ENCODE assay signal across 11 cellular contexts in genomic region chr17:39627717-39628516, GRCh38. TPM values are rescaled to one million over a fixed set of nuclear protein-coding genes. Genes with fewer than 3 reads are reported as not detected.
DNase-seq lines count a peak whose midpoint lies in the region; ATAC-seq and TF ChIP-seq lines count a peak whose summit lies in the region.
"Had no signal": no experiment of that assay in that cellular context is flagged by ENCODE, and none has a peak within 500 bp of the region (broad histone marks: within the 10 kb centered on the region; RNA-seq: fewer than 3 reads in every experiment).

No MANE protein-coding gene starts in this region.

- WGBS in heart right ventricle, 2 donors, result 50 to 53% methylated on average over 16 of the region's 16 CpGs
- WGBS in mesenchymal stem cell, result 24% methylated on average over 14 of the region's 16 CpGs

- no peak overlapping the region for H3K9ac ChIP-seq in mesenchymal stem cell (ENCODE audit: low read length)

- peaks cover 0 to 8% of the 10 kb centered on the region in 2 donors for H3K36me3 Mint-ChIP-seq in naive B cell
- H3K36me3 Mint-ChIP-seq in endothelial cell (ENCODE audit: low read depth, unreplicated experiment), result no peaks in the 10 kb centered on the region

- no peak overlapping the region for H2BK15ac ChIP-seq in mesenchymal stem cell (ENCODE audit: low read depth, poor library complexity, severe bottlenecking)

- TF ChIP-seq CTCF in left ventricle myocardium inferior (IDR thresholded peaks at IDR 0.05; ENCODE audit: borderline replicate concordance), result no peak
- TF ChIP-seq CTCF in heart right ventricle (IDR thresholded peaks at IDR 0.05), result no peak
- no peak for TF ChIP-seq CTCF in dorsolateral prefrontal cortex (IDR thresholded peaks at IDR 0.05 in 54 of 56, conservative IDR thresholded peaks at IDR 0.05 in 2 of 56; ENCODE audit: low read depth in 1 of 56, partially characterized antibody in 56 of 56)
- TF ChIP-seq CTCF in vagina (IDR thresholded peaks at IDR 0.05), result no peak
- no peak for TF ChIP-seq CTCF in endothelial cell (IDR thresholded peaks at IDR 0.05; ENCODE audit: unreplicated experiment)

- no peak overlapping the region for H2BK5ac ChIP-seq in mesenchymal stem cell (ENCODE audit: low read depth, low read length, poor library complexity, severe bottlenecking)

- no peak overlapping the region for H4K8ac ChIP-seq in mesenchymal stem cell (ENCODE audit: low read length)

- intact Hi-C loops in left ventricle myocardium inferior (cut with micrococcal nuclease), result no loop called here
- intact Hi-C loops in heart right ventricle (cut with DNase I), result loop anchor here in 1 of 10 donors (10.0 kb wide), 1 partner anchor 47 kb away; no protein-coding TSS in a partner anchor
- intact Hi-C loops in dorsolateral prefrontal cortex (cut with DNase I), result no loop called here
- intact Hi-C loops in vagina (cut with DNase I), result no loop called here

- H3K4me1 ChIP-seq in left ventricle myocardium inferior (peaks cover 19% of the 10 kb centered on the region), heart right ventricle (peaks cover 0 to 25% (median 11%) of the 10 kb centered on the region in 9 donors), vagina (peaks cover 19% of the 10 kb centered on the region), mesenchymal stem cell (ENCODE audit: control insufficient read depth, insufficient read depth, low read depth, low read length) (peaks cover 24% of the 10 kb centered on the region)

- H2AK5ac ChIP-seq in mesenchymal stem cell (ENCODE audit: low read length, severe bottlenecking), result no peak overlapping the region

- H3K27ac ChIP-seq in left ventricle myocardium inferior (replicated peaks), result no peak overlapping the region
- no peak overlapping the region for H3K27ac ChIP-seq in heart right ventricle
- peak overlapping the region in 43 of 59 donors; percentile 43 to 90 (median 76) for H3K27ac ChIP-seq in dorsolateral prefrontal cortex
- H3K27ac ChIP-seq in vagina, result peak overlapping the region; percentile 7
- no peak overlapping the region for H3K27ac ChIP-seq in mesenchymal stem cell (ENCODE audit: low read length, poor library complexity, severe bottlenecking)

- no peak for TF ChIP-seq POLR2A in vagina (IDR thresholded peaks at IDR 0.05)

- H3K27ac Mint-ChIP-seq in naive B cell (no peak overlapping the region), endothelial cell (ENCODE audit: unreplicated experiment) (no peak overlapping the region)
- H3K27ac Mint-ChIP-seq: activated T-cell treated with anti-CD3 and anti-CD28 coated beads, Interleukin-2, amount 50 U/mL, for 24 hours had no signal

- H3K4me3 ChIP-seq in left ventricle myocardium inferior, result peak overlapping the region; percentile 61
- no peak overlapping the region for H3K4me3 ChIP-seq in heart right ventricle
- peak overlapping the region in 58 of 59 donors; percentile 24 to 76 (median 64) for H3K4me3 ChIP-seq in dorsolateral prefrontal cortex
- H3K4me3 ChIP-seq in vagina, result peak overlapping the region; percentile 34 to 42
- peak overlapping the region in 1 of 2 experiments; percentile 9 for H3K4me3 ChIP-seq in mesenchymal stem cell (ENCODE audit: insufficient read depth in 1 of 2, low read depth in 1 of 2, low read length in 2 of 2)

- H3K4me2 ChIP-seq in mesenchymal stem cell (ENCODE audit: low read length, poor library complexity, severe bottlenecking), result no peak overlapping the region

- H2AFZ ChIP-seq in mesenchymal stem cell (ENCODE audit: low read depth, low read length), result no peak overlapping the region

- H2BK120ac ChIP-seq in mesenchymal stem cell (ENCODE audit: low read depth, low read length), result no peak overlapping the region

- H3K4me3 Mint-ChIP-seq in naive B cell, result peak overlapping the region in 7 of 8 donors; percentile 30 to 77 (median 51)
- H3K4me3 Mint-ChIP-seq in endothelial cell (ENCODE audit: unreplicated experiment), result no peak overlapping the region
- H3K4me3 Mint-ChIP-seq: activated T-cell treated with anti-CD3 and anti-CD28 coated beads, Interleukin-2, amount 50 U/mL, for 24 hours had no signal

- H3K9me3 Mint-ChIP-seq in naive B cell, result no peaks in the 10 kb centered on the region
- no peaks in the 10 kb centered on the region for H3K9me3 Mint-ChIP-seq in endothelial cell (ENCODE audit: unreplicated experiment)
- H3K9me3 Mint-ChIP-seq: activated T-cell treated with anti-CD3 and anti-CD28 coated beads, Interleukin-2, amount 50 U/mL, for 24 hours had no signal

- no peak overlapping the region for H3K4ac ChIP-seq in mesenchymal stem cell (ENCODE audit: low read depth in 1 of 2, low read length in 2 of 2)

- peaks cover 24 to 39% (median 31%) of the 10 kb centered on the region in 3 donors for H3K4me1 Mint-ChIP-seq in naive B cell
- H3K4me1 Mint-ChIP-seq in endothelial cell (ENCODE audit: unreplicated experiment), result peaks cover 16% of the 10 kb centered on the region

- H3K9me3 ChIP-seq in left ventricle myocardium inferior (replicated peaks), result no peaks in the 10 kb centered on the region
- H3K9me3 ChIP-seq in heart right ventricle, result no peaks in the 10 kb centered on the region
- no peaks in the 10 kb centered on the region for H3K9me3 ChIP-seq in vagina
- H3K9me3 ChIP-seq in mesenchymal stem cell (ENCODE audit: control insufficient read depth, low read length), result no peaks in the 10 kb centered on the region

- no peak overlapping the region for H4K91ac ChIP-seq in mesenchymal stem cell (ENCODE audit: low read length)

- H3K36me3 ChIP-seq in left ventricle myocardium inferior, result no peaks in the 10 kb centered on the region
- H3K36me3 ChIP-seq in heart right ventricle, result no peaks in the 10 kb centered on the region
- no peaks in the 10 kb centered on the region for H3K36me3 ChIP-seq in vagina
- no peaks in the 10 kb centered on the region for H3K36me3 ChIP-seq in mesenchymal stem cell (ENCODE audit: control insufficient read depth in 1 of 2, insufficient read depth in 2 of 2, low read depth in 1 of 2, low read length in 2 of 2)

- H2BK12ac ChIP-seq in mesenchymal stem cell (ENCODE audit: low read length in 2 of 2), result no peak overlapping the region

- H3K27me3 Mint-ChIP-seq in naive B cell (peaks cover 8 to 68% (median 68%) of the 10 kb centered on the region in 3 donors), endothelial cell (ENCODE audit: unreplicated experiment) (peaks cover 19% of the 10 kb centered on the region)

- ATAC-seq in heart right ventricle (no peak), naive B cell (ENCODE audit: low read depth in 2 of 2) (no peak)

- peaks cover 87% of the 10 kb centered on the region for H3K27me3 ChIP-seq in left ventricle myocardium inferior (ENCODE audit: low read depth)
- H3K27me3 ChIP-seq in heart right ventricle, result peaks cover 17 to 64% (median 54%) of the 10 kb centered on the region in 7 donors
- H3K27me3 ChIP-seq in dorsolateral prefrontal cortex, result peaks cover 0 to 29% (median 4%) of the 10 kb centered on the region in 45 donors
- H3K27me3 ChIP-seq in vagina, result peaks cover 7% of the 10 kb centered on the region
- peaks cover 81 to 86% of the 10 kb centered on the region in 2 experiments for H3K27me3 ChIP-seq in mesenchymal stem cell (ENCODE audit: control insufficient read depth in 1 of 2, insufficient read depth in 1 of 2, low read length in 2 of 2)

- H3K23ac ChIP-seq in mesenchymal stem cell (ENCODE audit: low read length in 2 of 2), result no peak overlapping the region

- DNase-seq in left ventricle myocardium inferior, result no peak
- no peak for DNase-seq in heart right ventricle
- no peak for DNase-seq in dorsolateral prefrontal cortex
- DNase-seq in naive B cell, result no peak
- no peak for DNase-seq in vagina (ENCODE audit: extremely low spot score in 2 of 2)
- no peak for DNase-seq in mesenchymal stem cell
- DNase-seq in endothelial cell (ENCODE audit: low spot score), result no peak
- DNase-seq in iPS-NIHi7 (ENCODE audit: extremely low spot score), result no peak
- DNase-seq: activated T-cell treated with anti-CD3 and anti-CD28 coated beads, Interleukin-2, amount 50 U/mL, for 24 hours; KBM-7 had no signal

- H3K14ac ChIP-seq in mesenchymal stem cell (ENCODE audit: low read length in 2 of 2), result no peak overlapping the region

- no peaks in the 10 kb centered on the region for H3K79me1 ChIP-seq in mesenchymal stem cell (replicated peaks; ENCODE audit: low read length, poor library complexity, severe bottlenecking)

- H3K18ac ChIP-seq in mesenchymal stem cell (ENCODE audit: low read depth in 1 of 2, low read length in 2 of 2), result no peak overlapping the region

RNA-seq across cellular contexts. Expression of gene PPP1R1B, which starts 1.2 kb away (rescaled TPM):
- total RNA-seq in left ventricle myocardium inferior (0.36 TPM), heart right ventricle (1 to 10 TPM in 2 of 10 donors, under 1 TPM in 7, not detected in 1; 0.28 to 1.1 (median 0.63) TPM), dorsolateral prefrontal cortex (100 to 1,000 TPM in 119 of 120 experiments, 10 to 100 TPM in 1; 65.3 to 449 (median 214) TPM), vagina (9.3 TPM), endothelial cell (ENCODE audit: unreplicated experiment) (not detected)
- polyA plus RNA-seq in heart right ventricle (1 to 10 TPM in 1 of 2 donors, under 1 TPM in 1; 0.80 to 2.1 TPM), naive B cell (ENCODE audit: low read depth in 6 of 6) (under 1 TPM in 1 of 6 donors, not detected in 5; 0.12 TPM)
- not detected for polyA plus RNA-seq in mesenchymal stem cell (2013, experiment 1 of 2)
- not detected for polyA plus RNA-seq in mesenchymal stem cell (2013, experiment 2 of 2)

RNA-seq across cellular contexts. Expression of gene STARD3, which starts 9.0 kb away (rescaled TPM):
- 15.7 TPM for total RNA-seq in left ventricle myocardium inferior
- total RNA-seq in heart right ventricle, result 10 to 100 TPM; 14.2 to 25.3 (median 19.6) TPM
- 10 to 100 TPM; 39.2 to 46.1 TPM for polyA plus RNA-seq in heart right ventricle
- total RNA-seq in dorsolateral prefrontal cortex, result 100 to 1,000 TPM in 9 of 120 experiments, 10 to 100 TPM in 111; 45.7 to 129 (median 71.4) TPM
- 10 to 100 TPM; 30.7 to 53.7 (median 42.0) TPM for polyA plus RNA-seq in naive B cell (ENCODE audit: low read depth in 6 of 6)
- 148 TPM for total RNA-seq in vagina
- polyA plus RNA-seq in mesenchymal stem cell (2013, experiment 1 of 2), result 64.0 TPM
- 60.0 TPM for polyA plus RNA-seq in mesenchymal stem cell (2013, experiment 2 of 2)
- total RNA-seq in endothelial cell (ENCODE audit: unreplicated experiment), result 77.7 TPM

RNA-seq across cellular contexts. Expression of gene NEUROD2, which starts 20.2 kb away (rescaled TPM):
- total RNA-seq in left ventricle myocardium inferior (not detected), heart right ventricle (not detected), dorsolateral prefrontal cortex (10 to 100 TPM; 10.6 to 60.3 (median 39.0) TPM), vagina (not detected), endothelial cell (ENCODE audit: unreplicated experiment) (not detected)
- polyA plus RNA-seq in heart right ventricle (not detected), naive B cell (ENCODE audit: low read depth in 6 of 6) (under 1 TPM in 1 of 6 donors, not detected in 5; 0.09 TPM)
- polyA plus RNA-seq in mesenchymal stem cell (2013, experiment 1 of 2), result not detected
- not detected for polyA plus RNA-seq in mesenchymal stem cell (2013, experiment 2 of 2)
- total RNA-seq: astrocyte had no signal

RNA-seq across cellular contexts. Expression of gene TCAP, which starts 37.2 kb away (rescaled TPM):
- total RNA-seq in left ventricle myocardium inferior (5,825 TPM), heart right ventricle (1,000 to 10,000 TPM; 3,683 to 6,290 (median 4,342) TPM), dorsolateral prefrontal cortex (10 to 100 TPM in 8 of 120 experiments, 1 to 10 TPM in 112; 1.6 to 14.9 (median 4.8) TPM), vagina (0.49 TPM), endothelial cell (ENCODE audit: unreplicated experiment) (1.2 TPM)
- polyA plus RNA-seq in heart right ventricle (1,000 to 10,000 TPM; 2,452 to 2,624 TPM), naive B cell (ENCODE audit: low read depth in 6 of 6) (under 1 TPM in 3 of 6 donors, not detected in 3; 0.12 to 0.25 (median 0.24) TPM)
- polyA plus RNA-seq in mesenchymal stem cell (2013, experiment 1 of 2), result 0.12 TPM
- 0.05 TPM for polyA plus RNA-seq in mesenchymal stem cell (2013, experiment 2 of 2)

RNA-seq across cellular contexts. Expression of gene PNMT, which starts 40.3 kb away (rescaled TPM):
- total RNA-seq in left ventricle myocardium inferior (7.6 TPM), heart right ventricle (10 to 100 TPM in 1 of 10 donors, 1 to 10 TPM in 9; 2.7 to 12.8 (median 3.9) TPM), dorsolateral prefrontal cortex (10 to 100 TPM in 15 of 120 experiments, 1 to 10 TPM in 105; 1.4 to 15.3 (median 6.7) TPM), vagina (5.6 TPM), endothelial cell (ENCODE audit: unreplicated experiment) (not detected)
- polyA plus RNA-seq in heart right ventricle (10 to 100 TPM; 16.8 to 30.0 TPM), naive B cell (ENCODE audit: low read depth in 6 of 6) (not detected)
- 0.17 TPM for polyA plus RNA-seq in mesenchymal stem cell (2013, experiment 1 of 2)
- polyA plus RNA-seq in mesenchymal stem cell (2013, experiment 2 of 2), result 0.21 TPM

Comparison
In these comparisons a context has a peak if more than half of its experiments do, and no peak if none do; other contexts are left out.
1. H3K4me3 ChIP-seq: peak in left ventricle myocardium inferior (single experiment), dorsolateral prefrontal cortex (58 of 59) and vagina (2 of 2); none in heart right ventricle (0 of 10).
2. H3K27ac ChIP-seq: peak in dorsolateral prefrontal cortex (43 of 59) and vagina (single experiment); none in left ventricle myocardium inferior (single experiment), heart right ventricle (0 of 10) and mesenchymal stem cell (single experiment).
3. RNA of gene NEUROD2, which starts 20.2 kb away (total RNA-seq): 10.6 to 60.3 TPM in dorsolateral prefrontal cortex; not detected in endothelial cell (single experiment), not detected in left ventricle myocardium inferior (single experiment), not detected in heart right ventricle and not detected in vagina (single experiment); every median in the first group is over 10 times any median in the second.